In the genomic region with DNA sequence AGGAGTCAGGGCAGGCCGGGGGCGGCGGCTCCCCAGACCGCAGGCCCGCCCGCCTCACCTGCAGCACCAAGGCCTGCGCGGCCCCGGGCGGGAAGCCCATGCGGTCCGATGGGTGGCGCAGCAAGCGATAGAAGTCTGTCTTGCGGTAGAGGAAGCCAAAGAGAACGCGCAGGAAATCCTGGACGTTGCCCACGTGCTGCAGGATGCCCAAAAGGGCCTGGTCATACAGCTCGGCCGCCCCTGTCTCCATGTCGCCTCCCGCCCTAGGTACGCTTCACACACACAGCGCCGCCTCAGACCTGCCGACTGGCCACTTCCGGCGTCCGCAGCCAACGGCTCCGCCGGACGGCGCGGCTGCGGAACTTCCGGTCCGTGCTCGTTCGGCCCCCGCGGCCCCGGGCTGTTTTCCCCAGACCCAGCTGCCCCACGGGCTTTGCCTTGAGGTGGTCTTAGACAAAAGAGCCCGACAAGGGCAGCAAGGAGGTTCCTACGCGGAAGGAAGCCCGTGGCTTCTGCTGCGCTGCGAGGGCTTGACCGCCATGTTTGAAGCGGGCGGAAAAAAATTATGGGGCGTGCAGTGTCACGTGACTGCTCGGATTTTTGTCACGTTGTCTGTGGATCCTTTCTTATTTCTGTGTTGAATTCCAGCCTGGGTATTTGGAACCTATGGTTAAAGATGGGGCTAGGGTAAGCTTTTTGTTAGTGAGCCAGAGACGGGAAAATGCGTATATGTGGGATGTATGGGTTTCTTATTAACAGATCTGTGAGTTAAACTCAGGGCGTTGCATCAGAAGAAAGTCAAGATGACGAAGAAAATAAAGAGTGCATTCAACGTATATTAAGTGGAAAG, we compare ENCODE assay signal across 8 cellular contexts. TPM values are rescaled to one million over a fixed set of nuclear protein-coding genes. Genes with fewer than 3 reads are reported as not detected.
A peak's percentile ranks its signal among the peaks of the same experiment; 100 is the strongest.
DNase-seq lines count a peak whose midpoint lies in the region; ATAC-seq lines count a peak whose summit lies in the region.

A gene (minus strand): TSS at position 308 of the 850 bp plus-strand sequence. CDS start 58 bp downstream, at position 250.

- ATAC-seq in GM19452 (IDR thresholded peaks at IDR 0.05; ENCODE audit: unreplicated experiment), result peak; percentile 94
- peak; percentile 84 for ATAC-seq in activated CD8-positive, alpha-beta T cell treated with anti-CD3 and anti-CD28 coated beads, Interleukin-2, amount 10 ng/mL, durations not matched to agents 7 days and 5 days

- peak within 1 kb of the TSS; percentile 93 for H3K27ac ChIP-seq in CD4-positive, alpha-beta memory T cell (ENCODE audit: low read depth, low read length)

- peaks cover 37 to 52% (median 42%) of the 10 kb centered on the region in 4 donors for H3K4me1 Mint-ChIP-seq in CD4-positive, alpha-beta memory T cell
- H3K4me1 Mint-ChIP-seq in activated CD8-positive, alpha-beta T cell treated with anti-CD3 and anti-CD28 coated beads, Interleukin-2, amount 10 ng/mL, durations not matched to agents 7 days and 5 days (ENCODE audit: low read depth), result peaks cover 38% of the 10 kb centered on the region

- peaks cover 5 to 27% of the 10 kb centered on the region in 2 donors for H3K36me3 Mint-ChIP-seq in CD4-positive, alpha-beta memory T cell
- H3K36me3 Mint-ChIP-seq in activated CD8-positive, alpha-beta T cell treated with anti-CD3 and anti-CD28 coated beads, Interleukin-2, amount 10 ng/mL, durations not matched to agents 7 days and 5 days (ENCODE audit: low read depth), result peaks cover 31% of the 10 kb centered on the region

- H3K27ac Mint-ChIP-seq in CD4-positive, alpha-beta memory T cell, result peak within 1 kb of the TSS; percentile 77 to 98 (median 96)
- H3K27ac Mint-ChIP-seq in activated CD8-positive, alpha-beta T cell treated with anti-CD3 and anti-CD28 coated beads, Interleukin-2, amount 10 ng/mL, durations not matched to agents 7 days and 5 days, result peak within 1 kb of the TSS; percentile 94

- intact Hi-C loops in CD4-positive, alpha-beta memory T cell (cut with micrococcal nuclease), result loop anchor here (1.0 to 5.0 kb wide), 9 partner anchors 30 to 621 kb away; a partner anchor contains a TSS

- POLR2A ChIA-PET in CD4-positive, alpha-beta memory T cell (lab: Charles Lee; ENCODE audit: partially characterized antibody), result interaction anchor here (0.6 to 3.7 kb wide), 34 partner anchors 10 to 842 kb away, joined by 3 to 37 read pairs (median 6); a partner anchor contains a TSS
- POLR2A ChIA-PET in activated CD8-positive, alpha-beta T cell treated with anti-CD3 and anti-CD28 coated beads, Interleukin-2, amount 10 ng/mL, durations not matched to agents 7 days and 5 days (lab: Charles Lee), result interaction anchor here (0.7 to 2.3 kb wide), 18 partner anchors 8 to 409 kb away, joined by 3 to 15 read pairs (median 4); a partner anchor contains a TSS

- peak within 1 kb of the TSS; percentile 84 to 99 (median 93) for H3K4me3 Mint-ChIP-seq in CD4-positive, alpha-beta memory T cell
- peak within 1 kb of the TSS; percentile 82 for H3K4me3 Mint-ChIP-seq in activated CD8-positive, alpha-beta T cell treated with anti-CD3 and anti-CD28 coated beads, Interleukin-2, amount 10 ng/mL, durations not matched to agents 7 days and 5 days

- CTCF ChIA-PET in CD4-positive, alpha-beta memory T cell (lab: Charles Lee; ENCODE audit: partially characterized antibody), result interaction anchor here (0.9 to 2.3 kb wide), 15 partner anchors 10 to 359 kb away, joined by 3 to 11 read pairs (median 4); a partner anchor contains a TSS
- CTCF ChIA-PET in activated CD8-positive, alpha-beta T cell treated with anti-CD3 and anti-CD28 coated beads, Interleukin-2, amount 10 ng/mL, durations not matched to agents 7 days and 5 days (lab: Charles Lee), result interaction anchor here (0.8 to 3.0 kb wide), 18 partner anchors 10 to 471 kb away, joined by 3 to 16 read pairs (median 4); a partner anchor contains a TSS

- DNase-seq in CD4-positive, alpha-beta memory T cell, result peak; percentile 81 to 84 (median 83)
- DNase-seq in HK-2 (ENCODE audit: unreplicated experiment), result peak; percentile 89
- DNase-seq in NCI-H82 treated with DMSO at 0.1 percent for 48 hours (lab: John Stamatoyannopoulos, UW; ENCODE audit: unreplicated experiment), result peak; percentile 80
- peak; percentile 89 for DNase-seq in activated CD8-positive, alpha-beta T cell treated with anti-CD3 and anti-CD28 coated beads, Interleukin-2, amount 10 ng/mL, durations not matched to agents 7 days and 5 days
- peak; percentile 67 for DNase-seq in effector CD8-positive, alpha-beta T cell (lab: John Stamatoyannopoulos, UW)
- DNase-seq in lung microvascular endothelial cell (ENCODE audit: low read depth in 2 of 2), result peak; percentile 83 to 89
- peak; percentile 73 for DNase-seq in stimulated activated CD8-positive, alpha-beta memory T cell treated with anti-CD3 and anti-CD28 coated beads, Interleukin-12 subunit alpha, Interleukin-12 subunit beta, amount 100 ng/mL, for 1 hour (ENCODE audit: low read depth)

- H3K27me3 ChIP-seq in CD4-positive, alpha-beta memory T cell (ENCODE audit: insufficient read depth, low read length), result no peaks in the 10 kb centered on the region

- no peaks in the 10 kb centered on the region for H3K36me3 ChIP-seq in CD4-positive, alpha-beta memory T cell (ENCODE audit: insufficient read depth, low read length)

- H3K9me3 Mint-ChIP-seq in CD4-positive, alpha-beta memory T cell, result peaks cover 0 to 2% (median 0%) of the 10 kb centered on the region in 8 donors
- no peaks in the 10 kb centered on the region for H3K9me3 Mint-ChIP-seq in activated CD8-positive, alpha-beta T cell treated with anti-CD3 and anti-CD28 coated beads, Interleukin-2, amount 10 ng/mL, durations not matched to agents 7 days and 5 days (ENCODE audit: insufficient read depth)

- peak within 1 kb of the TSS; percentile 90 to 96 for H3K4me3 ChIP-seq in CD4-positive, alpha-beta memory T cell (ENCODE audit: low read length in 2 of 2)

- H3K9me3 ChIP-seq in CD4-positive, alpha-beta memory T cell (ENCODE audit: control insufficient read depth in 1 of 2, low read length in 2 of 2), result no peaks in the 10 kb centered on the region

- H3K4me1 ChIP-seq in CD4-positive, alpha-beta memory T cell (ENCODE audit: insufficient read depth, low read length), result peaks cover 44% of the 10 kb centered on the region

- H3K27me3 Mint-ChIP-seq in CD4-positive, alpha-beta memory T cell, result no peaks in the 10 kb centered on the region
- H3K27me3 Mint-ChIP-seq in activated CD8-positive, alpha-beta T cell treated with anti-CD3 and anti-CD28 coated beads, Interleukin-2, amount 10 ng/mL, durations not matched to agents 7 days and 5 days (ENCODE audit: low read depth), result peaks cover 8% of the 10 kb centered on the region

RNA-seq across cellular contexts. Expression of the gene that starts here (rescaled TPM):
- total RNA-seq in CD4-positive, alpha-beta memory T cell, result 100 to 1,000 TPM; 100 to 108 TPM
- 10 to 100 TPM; 55.2 to 61.8 TPM for polyA plus RNA-seq in CD4-positive, alpha-beta memory T cell
- 10 to 100 TPM; 80.7 to 84.0 TPM for total RNA-seq in activated CD8-positive, alpha-beta T cell treated with anti-CD3 and anti-CD28 coated beads, Interleukin-2, amount 10 ng/mL, durations not matched to agents 7 days and 5 days
- 44.5 and 55.6 TPM in 2 replicates for total RNA-seq in lung microvascular endothelial cell

Comparison
In these comparisons a context has a peak if more than half of its experiments do, and no peak if none do; other contexts are left out.
1. Peak in every context shown above with its lines: DNase-seq, ATAC-seq, H3K4me3 ChIP-seq and H3K27ac ChIP-seq.